In genomic region chr15:83011271-83012037, GRCh38 we compare ENCODE assay signal across 1 cellular context.
TF ChIP-seq lines count a peak whose summit lies in the region.

TSS of gene C15orf40 (minus strand) at chr15:83011639. CDS start at chr15:83011607, 32 bp downstream.

TF ChIP-seq in HepG2, 621 proteins besides CTCF, POLR2A, EP300 and RAD21 (continued from another document and continues in another):
- TF ChIP-seq, protein P1, sequence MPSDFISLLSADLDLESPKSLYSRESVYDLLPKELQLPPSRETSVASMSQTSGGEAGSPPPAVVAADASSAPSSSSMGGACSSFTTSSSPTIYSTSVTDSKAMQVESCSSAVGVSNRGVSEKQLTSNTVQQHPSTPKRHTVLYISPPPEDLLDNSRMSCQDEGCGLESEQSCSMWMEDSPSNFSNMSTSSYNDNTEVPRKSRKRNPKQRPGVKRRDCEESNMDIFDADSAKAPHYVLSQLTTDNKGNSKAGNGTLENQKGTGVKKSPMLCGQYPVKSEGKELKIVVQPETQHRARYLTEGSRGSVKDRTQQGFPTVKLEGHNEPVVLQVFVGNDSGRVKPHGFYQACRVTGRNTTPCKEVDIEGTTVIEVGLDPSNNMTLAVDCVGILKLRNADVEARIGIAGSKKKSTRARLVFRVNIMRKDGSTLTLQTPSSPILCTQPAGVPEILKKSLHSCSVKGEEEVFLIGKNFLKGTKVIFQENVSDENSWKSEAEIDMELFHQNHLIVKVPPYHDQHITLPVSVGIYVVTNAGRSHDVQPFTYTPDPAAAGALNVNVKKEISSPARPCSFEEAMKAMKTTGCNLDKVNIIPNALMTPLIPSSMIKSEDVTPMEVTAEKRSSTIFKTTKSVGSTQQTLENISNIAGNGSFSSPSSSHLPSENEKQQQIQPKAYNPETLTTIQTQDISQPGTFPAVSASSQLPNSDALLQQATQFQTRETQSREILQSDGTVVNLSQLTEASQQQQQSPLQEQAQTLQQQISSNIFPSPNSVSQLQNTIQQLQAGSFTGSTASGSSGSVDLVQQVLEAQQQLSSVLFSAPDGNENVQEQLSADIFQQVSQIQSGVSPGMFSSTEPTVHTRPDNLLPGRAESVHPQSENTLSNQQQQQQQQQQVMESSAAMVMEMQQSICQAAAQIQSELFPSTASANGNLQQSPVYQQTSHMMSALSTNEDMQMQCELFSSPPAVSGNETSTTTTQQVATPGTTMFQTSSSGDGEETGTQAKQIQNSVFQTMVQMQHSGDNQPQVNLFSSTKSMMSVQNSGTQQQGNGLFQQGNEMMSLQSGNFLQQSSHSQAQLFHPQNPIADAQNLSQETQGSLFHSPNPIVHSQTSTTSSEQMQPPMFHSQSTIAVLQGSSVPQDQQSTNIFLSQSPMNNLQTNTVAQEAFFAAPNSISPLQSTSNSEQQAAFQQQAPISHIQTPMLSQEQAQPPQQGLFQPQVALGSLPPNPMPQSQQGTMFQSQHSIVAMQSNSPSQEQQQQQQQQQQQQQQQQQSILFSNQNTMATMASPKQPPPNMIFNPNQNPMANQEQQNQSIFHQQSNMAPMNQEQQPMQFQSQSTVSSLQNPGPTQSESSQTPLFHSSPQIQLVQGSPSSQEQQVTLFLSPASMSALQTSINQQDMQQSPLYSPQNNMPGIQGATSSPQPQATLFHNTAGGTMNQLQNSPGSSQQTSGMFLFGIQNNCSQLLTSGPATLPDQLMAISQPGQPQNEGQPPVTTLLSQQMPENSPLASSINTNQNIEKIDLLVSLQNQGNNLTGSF (CRISPR knock-in tag; IDR thresholded peaks at IDR 0.05): peak; percentile 93
- peak; percentile 94; the same call in 1 of the 2 replicates for TF ChIP-seq ZFP41 (CRISPR knock-in tag; IDR thresholded peaks at IDR 0.05; ENCODE audit: borderline replicate concordance)
- peak in 1 of 2 experiments; percentile 58; a peak in 1 of 4 replicates for TF ChIP-seq REST (IDR thresholded peaks at IDR 0.05; ENCODE audit: borderline replicate concordance in 1 of 2, low read depth in 1 of 2, low read length in 2 of 2)
- TF ChIP-seq ZMYM2 (CRISPR knock-in tag; IDR thresholded peaks at IDR 0.05): peak; percentile 46; the same call in 1 of the 2 replicates
- TF ChIP-seq JARID2 (CRISPR knock-in tag; IDR thresholded peaks at IDR 0.05; ENCODE audit: insufficient replicate concordance): no peak
- no peak for TF ChIP-seq ZNF17 (CRISPR knock-in tag; IDR thresholded peaks at IDR 0.05)
- peak; percentile 51; the same call in 1 of the 2 replicates for TF ChIP-seq ZBTB7B (CRISPR knock-in tag; IDR thresholded peaks at IDR 0.05)
- no peak; the same call in 1 of the 2 replicates for TF ChIP-seq ZNF746 (CRISPR knock-in tag; IDR thresholded peaks at IDR 0.05)
- TF ChIP-seq GATAD2A (CRISPR knock-in tag; IDR thresholded peaks at IDR 0.05): peak; percentile 51
- no peak for TF ChIP-seq MAFF (IDR thresholded peaks at IDR 0.05; ENCODE audit: low read depth, low read length)
- no peak for TF ChIP-seq SRSF1 (optimal IDR thresholded peaks at IDR 0.05; ENCODE audit: low read depth, low read length)
- TF ChIP-seq ARID2 (CRISPR knock-in tag; IDR thresholded peaks at IDR 0.05; ENCODE audit: borderline replicate concordance): no peak
- TF ChIP-seq ZNF572 (CRISPR knock-in tag; IDR thresholded peaks at IDR 0.05): peak; percentile 97
- TF ChIP-seq, protein P2, sequence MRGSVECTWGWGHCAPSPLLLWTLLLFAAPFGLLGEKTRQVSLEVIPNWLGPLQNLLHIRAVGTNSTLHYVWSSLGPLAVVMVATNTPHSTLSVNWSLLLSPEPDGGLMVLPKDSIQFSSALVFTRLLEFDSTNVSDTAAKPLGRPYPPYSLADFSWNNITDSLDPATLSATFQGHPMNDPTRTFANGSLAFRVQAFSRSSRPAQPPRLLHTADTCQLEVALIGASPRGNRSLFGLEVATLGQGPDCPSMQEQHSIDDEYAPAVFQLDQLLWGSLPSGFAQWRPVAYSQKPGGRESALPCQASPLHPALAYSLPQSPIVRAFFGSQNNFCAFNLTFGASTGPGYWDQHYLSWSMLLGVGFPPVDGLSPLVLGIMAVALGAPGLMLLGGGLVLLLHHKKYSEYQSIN (CRISPR knock-in tag; IDR thresholded peaks at IDR 0.05; ENCODE audit: borderline replicate concordance): no peak
- TF ChIP-seq ZNF709 (CRISPR knock-in tag; IDR thresholded peaks at IDR 0.05): 0 out of 2 replicates have a peak, but pooled peaks have one; percentile 67
- TF ChIP-seq, protein P3, sequence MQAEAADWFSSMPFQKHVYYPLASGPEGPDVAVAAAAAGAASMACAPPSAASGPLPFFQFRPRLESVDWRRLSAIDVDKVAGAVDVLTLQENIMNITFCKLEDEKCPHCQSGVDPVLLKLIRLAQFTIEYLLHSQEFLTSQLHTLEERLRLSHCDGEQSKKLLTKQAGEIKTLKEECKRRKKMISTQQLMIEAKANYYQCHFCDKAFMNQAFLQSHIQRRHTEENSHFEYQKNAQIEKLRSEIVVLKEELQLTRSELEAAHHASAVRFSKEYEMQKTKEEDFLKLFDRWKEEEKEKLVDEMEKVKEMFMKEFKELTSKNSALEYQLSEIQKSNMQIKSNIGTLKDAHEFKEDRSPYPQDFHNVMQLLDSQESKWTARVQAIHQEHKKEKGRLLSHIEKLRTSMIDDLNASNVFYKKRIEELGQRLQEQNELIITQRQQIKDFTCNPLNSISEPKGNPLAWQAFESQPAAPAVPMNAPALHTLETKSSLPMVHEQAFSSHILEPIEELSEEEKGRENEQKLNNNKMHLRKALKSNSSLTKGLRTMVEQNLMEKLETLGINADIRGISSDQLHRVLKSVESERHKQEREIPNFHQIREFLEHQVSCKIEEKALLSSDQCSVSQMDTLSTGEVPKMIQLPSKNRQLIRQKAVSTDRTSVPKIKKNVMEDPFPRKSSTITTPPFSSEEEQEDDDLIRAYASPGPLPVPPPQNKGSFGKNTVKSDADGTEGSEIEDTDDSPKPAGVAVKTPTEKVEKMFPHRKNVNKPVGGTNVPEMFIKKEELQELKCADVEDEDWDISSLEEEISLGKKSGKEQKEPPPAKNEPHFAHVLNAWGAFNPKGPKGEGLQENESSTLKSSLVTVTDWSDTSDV (CRISPR knock-in tag; IDR thresholded peaks at IDR 0.05): peak; percentile 51; the same call in 1 of the 2 replicates
- no peak for TF ChIP-seq HNRNPK (IDR thresholded peaks at IDR 0.05; ENCODE audit: low read depth, low read length, poor library complexity, severe bottlenecking)
- TF ChIP-seq ZSCAN31 (CRISPR knock-in tag; IDR thresholded peaks at IDR 0.05; ENCODE audit: low read depth): peak; percentile 95
- 0 out of 2 replicates have a peak, but pooled peaks have one; percentile 25 for TF ChIP-seq ONECUT2 (CRISPR knock-in tag; IDR thresholded peaks at IDR 0.05)
- peak; percentile 92 for TF ChIP-seq GABPA (IDR thresholded peaks at IDR 0.05; ENCODE audit: low read depth, low read length)
- TF ChIP-seq GABPA (CRISPR knock-in tag; IDR thresholded peaks at IDR 0.05; ENCODE audit: low read depth): peak; percentile 94
- TF ChIP-seq ZNF160 (CRISPR knock-in tag; IDR thresholded peaks at IDR 0.05): peak; percentile 85
- TF ChIP-seq FOXP4 (CRISPR knock-in tag; IDR thresholded peaks at IDR 0.05): peak; percentile 42; the same call in 1 of the 2 replicates
- 0 out of 2 replicates have a peak, but pooled peaks have one; percentile 26 for TF ChIP-seq TEAD2 (CRISPR knock-in tag; IDR thresholded peaks at IDR 0.05)
- no peak for TF ChIP-seq ATF1 (CRISPR knock-in tag; IDR thresholded peaks at IDR 0.05)
- TF ChIP-seq, protein P4, sequence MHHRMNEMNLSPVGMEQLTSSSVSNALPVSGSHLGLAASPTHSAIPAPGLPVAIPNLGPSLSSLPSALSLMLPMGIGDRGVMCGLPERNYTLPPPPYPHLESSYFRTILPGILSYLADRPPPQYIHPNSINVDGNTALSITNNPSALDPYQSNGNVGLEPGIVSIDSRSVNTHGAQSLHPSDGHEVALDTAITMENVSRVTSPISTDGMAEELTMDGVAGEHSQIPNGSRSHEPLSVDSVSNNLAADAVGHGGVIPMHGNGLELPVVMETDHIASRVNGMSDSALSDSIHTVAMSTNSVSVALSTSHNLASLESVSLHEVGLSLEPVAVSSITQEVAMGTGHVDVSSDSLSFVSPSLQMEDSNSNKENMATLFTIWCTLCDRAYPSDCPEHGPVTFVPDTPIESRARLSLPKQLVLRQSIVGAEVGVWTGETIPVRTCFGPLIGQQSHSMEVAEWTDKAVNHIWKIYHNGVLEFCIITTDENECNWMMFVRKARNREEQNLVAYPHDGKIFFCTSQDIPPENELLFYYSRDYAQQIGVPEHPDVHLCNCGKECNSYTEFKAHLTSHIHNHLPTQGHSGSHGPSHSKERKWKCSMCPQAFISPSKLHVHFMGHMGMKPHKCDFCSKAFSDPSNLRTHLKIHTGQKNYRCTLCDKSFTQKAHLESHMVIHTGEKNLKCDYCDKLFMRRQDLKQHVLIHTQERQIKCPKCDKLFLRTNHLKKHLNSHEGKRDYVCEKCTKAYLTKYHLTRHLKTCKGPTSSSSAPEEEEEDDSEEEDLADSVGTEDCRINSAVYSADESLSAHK (CRISPR knock-in tag; IDR thresholded peaks at IDR 0.05; ENCODE audit: borderline replicate concordance): no peak
- peak; percentile 73; the same call in 1 of the 2 replicates for TF ChIP-seq ZNF749 (CRISPR knock-in tag; IDR thresholded peaks at IDR 0.05; ENCODE audit: borderline replicate concordance)
- TF ChIP-seq ZNF101 (CRISPR knock-in tag; IDR thresholded peaks at IDR 0.05; ENCODE audit: borderline replicate concordance, low read depth): no peak
- no peak for TF ChIP-seq KAT7 (CRISPR knock-in tag; IDR thresholded peaks at IDR 0.05; ENCODE audit: borderline replicate concordance)
- no peak for TF ChIP-seq SP5 (CRISPR knock-in tag; IDR thresholded peaks at IDR 0.05; ENCODE audit: borderline replicate concordance, low read depth)
- TF ChIP-seq HOXA7 (CRISPR knock-in tag; IDR thresholded peaks at IDR 0.05): no peak
- TF ChIP-seq MLLT10 (CRISPR knock-in tag; IDR thresholded peaks at IDR 0.05): no peak
- TF ChIP-seq, protein P5, sequence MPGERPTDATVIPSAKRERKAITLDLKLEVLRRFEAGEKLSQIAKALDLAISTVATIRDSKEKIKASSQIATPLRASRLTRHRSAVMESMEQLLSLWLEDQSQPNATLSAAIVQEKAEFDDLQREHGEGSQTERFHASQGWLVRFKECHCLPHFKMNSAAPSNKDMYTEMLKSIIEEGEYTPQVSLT (CRISPR knock-in tag; IDR thresholded peaks at IDR 0.05; ENCODE audit: borderline replicate concordance, low read depth): no peak
- TF ChIP-seq RXRB (CRISPR knock-in tag; IDR thresholded peaks at IDR 0.05; ENCODE audit: borderline replicate concordance): peak; percentile 69; the same call in 1 of the 2 replicates
- peak; percentile 58 for TF ChIP-seq HES4 (CRISPR knock-in tag; IDR thresholded peaks at IDR 0.05; ENCODE audit: borderline replicate concordance)
- TF ChIP-seq TEAD3 (CRISPR knock-in tag; optimal IDR thresholded peaks at IDR 0.05; ENCODE audit: borderline replicate concordance): no peak
- peak; percentile 90 for TF ChIP-seq MXD1 (CRISPR knock-in tag; IDR thresholded peaks at IDR 0.05)
- TF ChIP-seq, protein P6, sequence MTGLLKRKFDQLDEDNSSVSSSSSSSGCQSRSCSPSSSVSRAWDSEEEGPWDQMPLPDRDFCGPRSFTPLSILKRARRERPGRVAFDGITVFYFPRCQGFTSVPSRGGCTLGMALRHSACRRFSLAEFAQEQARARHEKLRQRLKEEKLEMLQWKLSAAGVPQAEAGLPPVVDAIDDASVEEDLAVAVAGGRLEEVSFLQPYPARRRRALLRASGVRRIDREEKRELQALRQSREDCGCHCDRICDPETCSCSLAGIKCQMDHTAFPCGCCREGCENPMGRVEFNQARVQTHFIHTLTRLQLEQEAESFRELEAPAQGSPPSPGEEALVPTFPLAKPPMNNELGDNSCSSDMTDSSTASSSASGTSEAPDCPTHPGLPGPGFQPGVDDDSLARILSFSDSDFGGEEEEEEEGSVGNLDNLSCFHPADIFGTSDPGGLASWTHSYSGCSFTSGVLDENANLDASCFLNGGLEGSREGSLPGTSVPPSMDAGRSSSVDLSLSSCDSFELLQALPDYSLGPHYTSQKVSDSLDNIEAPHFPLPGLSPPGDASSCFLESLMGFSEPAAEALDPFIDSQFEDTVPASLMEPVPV (CRISPR knock-in tag; IDR thresholded peaks at IDR 0.05): 0 out of 2 replicates have a peak, but pooled peaks have one; percentile 41
- TF ChIP-seq MYC (CRISPR knock-in tag; IDR thresholded peaks at IDR 0.05; ENCODE audit: borderline replicate concordance): peak; percentile 99
- no peak for TF ChIP-seq NBN (conservative IDR thresholded peaks at IDR 0.05)
- no peak for TF ChIP-seq SMYD3 (CRISPR knock-in tag; IDR thresholded peaks at IDR 0.05)
- no peak for TF ChIP-seq KDM6A (CRISPR knock-in tag; IDR thresholded peaks at IDR 0.05; ENCODE audit: low read depth)
- no peak for TF ChIP-seq SNAPC2 (CRISPR knock-in tag; IDR thresholded peaks at IDR 0.05)
